ENCODE assay signal across 1 cellular context in the genomic region with DNA sequence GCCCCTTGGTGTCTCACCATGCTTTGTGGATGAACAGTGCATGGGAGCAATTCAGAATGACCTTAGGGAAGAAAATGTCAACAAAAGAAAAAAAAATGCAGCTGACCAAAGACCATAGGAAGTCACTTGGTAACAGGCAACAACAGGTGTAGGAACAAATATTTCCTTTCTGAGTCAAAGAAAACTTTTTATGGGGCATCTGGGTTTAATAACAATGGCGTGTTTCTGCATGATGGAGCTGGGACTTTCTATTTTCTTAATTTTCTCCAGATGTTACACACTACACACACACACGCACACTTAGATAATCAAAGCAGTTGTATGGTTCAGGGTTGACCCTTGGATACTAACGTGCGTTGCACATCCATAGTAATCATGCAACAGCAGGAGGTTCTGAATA.
TF ChIP-seq lines count a peak whose summit lies in the region.

No MANE protein-coding gene starts in this region.

TF ChIP-seq in HepG2, 621 proteins besides CTCF, POLR2A, EP300 and RAD21:
- no peak for TF ChIP-seq GABPA (IDR thresholded peaks at IDR 0.05; ENCODE audit: low read depth, low read length)
- TF ChIP-seq GABPA (CRISPR knock-in tag; IDR thresholded peaks at IDR 0.05; ENCODE audit: low read depth): 0 out of 2 replicates have a peak, but pooled peaks have one; percentile 10
- TF ChIP-seq, protein P1, sequence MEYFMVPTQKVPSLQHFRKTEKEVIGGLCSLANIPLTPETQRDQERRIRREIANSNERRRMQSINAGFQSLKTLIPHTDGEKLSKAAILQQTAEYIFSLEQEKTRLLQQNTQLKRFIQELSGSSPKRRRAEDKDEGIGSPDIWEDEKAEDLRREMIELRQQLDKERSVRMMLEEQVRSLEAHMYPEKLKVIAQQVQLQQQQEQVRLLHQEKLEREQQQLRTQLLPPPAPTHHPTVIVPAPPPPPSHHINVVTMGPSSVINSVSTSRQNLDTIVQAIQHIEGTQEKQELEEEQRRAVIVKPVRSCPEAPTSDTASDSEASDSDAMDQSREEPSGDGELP (IDR thresholded peaks at IDR 0.05; ENCODE audit: borderline replicate concordance, low read depth): peak; percentile 24; the same call in 1 of the 2 replicates
- no peak for TF ChIP-seq ZNF430 (CRISPR knock-in tag; IDR thresholded peaks at IDR 0.05)
